Comparison of ENCODE assay signal across 30 cellular contexts in the genomic region with DNA sequence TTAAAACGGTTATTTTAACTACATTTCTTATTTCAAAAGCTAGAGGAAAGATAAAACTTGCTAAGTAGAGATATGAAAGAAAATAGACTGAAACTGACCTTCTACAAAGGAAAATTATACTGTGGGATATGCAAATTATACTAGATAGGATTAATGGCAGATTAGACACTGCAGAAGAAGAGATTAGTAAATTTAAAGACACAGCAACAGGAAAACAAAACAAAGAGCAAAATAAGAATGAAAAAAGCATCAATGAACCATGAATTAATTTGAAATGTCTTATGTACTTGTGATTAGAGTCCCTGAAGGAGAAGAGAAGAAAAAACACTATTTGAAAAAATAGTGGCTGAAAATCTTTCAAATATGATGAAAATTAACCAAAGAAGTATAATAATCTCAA. TPM values are rescaled to one million over a fixed set of nuclear protein-coding genes. Genes with fewer than 3 reads are reported as not detected.
DNase-seq lines count a peak whose midpoint lies in the region; ATAC-seq and TF ChIP-seq lines count a peak whose summit lies in the region.
"Had no signal": no experiment of that assay in that cellular context is flagged by ENCODE, and none has a peak within 500 bp of the region (broad histone marks: within the 10 kb centered on the region; RNA-seq: fewer than 3 reads in every experiment).

No MANE protein-coding gene starts in this region.

- no peak for TF ChIP-seq CTCF in SK-N-SH (IDR thresholded peaks at IDR 0.05)
- TF ChIP-seq CTCF in VCaP (conservative IDR thresholded peaks at IDR 0.05) = no peak
- no peak for TF ChIP-seq CTCF in thyroid gland (IDR thresholded peaks at IDR 0.05)

- H3K4me1 ChIP-seq in SK-N-SH (ENCODE audit: control insufficient read depth in 1 of 2, insufficient read depth in 2 of 2, low read depth in 1 of 2, low read length in 1 of 2) = no peaks in the 10 kb centered on the region; a peak in 1 of 4 replicates
- H3K4me1 ChIP-seq in thyroid gland = no peaks in the 10 kb centered on the region
- H3K4me1 ChIP-seq: A549; BE2C; BLaER1; BLaER1 treated with 17β-estradiol and CSF1 and Interleukin-3, amounts not matched to agents 10 nM and 100 nM had no signal

- H3K9me2 ChIP-seq in SK-N-SH = no peaks in the 10 kb centered on the region

- H3K4me2 ChIP-seq in SK-N-SH = no peak overlapping the region
- H3K4me2 ChIP-seq: A549; BLaER1; BLaER1 treated with 17β-estradiol and CSF1 and Interleukin-3, amounts not matched to agents 10 nM and 100 nM had no signal

- no peaks in the 10 kb centered on the region for H4K20me1 ChIP-seq in SK-N-SH (ENCODE audit: insufficient read depth)
- H4K20me1 ChIP-seq: BLaER1 had no signal

- intact Hi-C loops in thyroid gland (cut with DNase I) = no loop called here

- H3F3A ChIP-seq in SK-N-SH (replicated peaks; ENCODE audit: insufficient read depth) = no peaks in the 10 kb centered on the region

- no peak overlapping the region for H2AFZ ChIP-seq in SK-N-SH (ENCODE audit: low read depth)

- ATAC-seq in SK-N-SH treated with all-trans-retinoic acid at 6 μM for 48 hours = no peak
- ATAC-seq: A549; CD8-positive, alpha-beta T cell had no signal

- H3K9ac ChIP-seq in SK-N-SH = no peak overlapping the region
- H3K9ac ChIP-seq: BLaER1; BLaER1 treated with 17β-estradiol and CSF1 and Interleukin-3, amounts not matched to agents 10 nM and 100 nM had no signal

- no peak for TF ChIP-seq EP300 in SK-N-SH (IDR thresholded peaks at IDR 0.05; ENCODE audit: borderline replicate concordance in 1 of 2, low read depth in 1 of 2, low read length in 1 of 2)

- 0 out of 2 replicates have a peak, but pooled peaks cover 12% of the 10 kb centered on the region for H3K9me3 ChIP-seq in SK-N-SH
- H3K9me3 ChIP-seq in thyroid gland = no peaks in the 10 kb centered on the region
- H3K9me3 ChIP-seq: A549, BE2C had no signal

- H3K27ac ChIP-seq in SK-N-SH (ENCODE audit: low read depth in 2 of 2, low read length in 1 of 2) (no peak overlapping the region), VCaP (peak overlapping the region; percentile 54), thyroid gland (no peak overlapping the region)
- H3K27ac ChIP-seq: 22Rv1; A549; BLaER1; BLaER1 treated with 17β-estradiol and CSF1 and Interleukin-3, amounts not matched to agents 10 nM and 100 nM; C4-2B had no signal

- DNase-seq in SK-N-SH (no peak), thyroid gland (no peak)
- DNase-seq: 8988T; ACHN; AML-193; BE2C; C1 segment of cervical spinal cord; Caco-2; Calu3; CD4-positive, alpha-beta memory T cell; CD4-positive, alpha-beta T cell; CD4-positive, CD25-positive, alpha-beta regulatory T cell; CD8-positive, alpha-beta memory T cell; CD8-positive, alpha-beta T cell; COR-L47; DMS 273 treated with DMSO at 0.1 percent for 48 hours; DMS153; DMS53; DMS79; DMS79 treated with DMSO at 0.1 percent for 48 hours; DND-41; EL had no signal

- H3K4me3 ChIP-seq in SK-N-SH (ENCODE audit: low read depth in 2 of 2, low read length in 1 of 2) = no peak overlapping the region
- H3K4me3 ChIP-seq in thyroid gland (replicated peaks in 1 of 3) = no peak overlapping the region
- H3K4me3 ChIP-seq: A549; BLaER1; BLaER1 treated with 17β-estradiol and CSF1 and Interleukin-3, amounts not matched to agents 10 nM and 100 nM had no signal

- WGBS in SK-N-SH (ENCODE audit: low lambda C conversion rate) = 93% methylated on average over 1 of the region's 1 CpG
- 90 to 92% methylated on average over 1 of the region's 1 CpG for WGBS in thyroid gland, 2 donors

- H3K27me3 ChIP-seq in SK-N-SH (ENCODE audit: insufficient read depth) (no peaks in the 10 kb centered on the region), thyroid gland (no peaks in the 10 kb centered on the region)
- H3K27me3 ChIP-seq: BE2C; BLaER1; BLaER1 treated with 17β-estradiol and CSF1 and Interleukin-3, amounts not matched to agents 10 nM and 100 nM had no signal

- H3K79me2 ChIP-seq in SK-N-SH (ENCODE audit: insufficient read depth) = no peaks in the 10 kb centered on the region

- POLR2A ChIA-PET in SK-N-SH (lab: Yijun Ruan, JAX) = no interaction called here

- H3K36me3 ChIP-seq in SK-N-SH (replicated peaks in 1 of 2; ENCODE audit: control insufficient read depth in 1 of 2, insufficient read depth in 2 of 2, low read length in 1 of 2) = peaks cover 0 to 8% of the 10 kb centered on the region in 2 experiments
- H3K36me3 ChIP-seq in thyroid gland = no peaks in the 10 kb centered on the region
- H3K36me3 ChIP-seq: BE2C had no signal

- TF ChIP-seq POLR2A in thyroid gland (IDR thresholded peaks at IDR 0.05) = no peak

- TF ChIP-seq RAD21 in SK-N-SH (IDR thresholded peaks at IDR 0.05; ENCODE audit: low read length) = no peak

- CTCF ChIA-PET in SK-N-SH (lab: Yijun Ruan, JAX) = interaction anchor here (1.0 kb wide), 1 partner anchor 11 kb away, joined by 4 read pairs; no protein-coding TSS in a partner anchor

TF ChIP-seq in SK-N-SH treated with all-trans-retinoic acid at 6 μM for 48 hours, 23 proteins besides CTCF, POLR2A, EP300 and RAD21:
- TF ChIP-seq OSR1 (CRISPR knock-in tag; IDR thresholded peaks at IDR 0.05) (no peak), ZFP30 (CRISPR knock-in tag; IDR thresholded peaks at IDR 0.05) (peak; percentile 92)
TF ChIP-seq in SK-N-SH treated with all-trans-retinoic acid at 6 μM for 48 hours: peak in this region for 1.

TF ChIP-seq in SK-N-SH, 30 proteins besides CTCF, POLR2A, EP300 and RAD21:
- TF ChIP-seq, protein P1, sequence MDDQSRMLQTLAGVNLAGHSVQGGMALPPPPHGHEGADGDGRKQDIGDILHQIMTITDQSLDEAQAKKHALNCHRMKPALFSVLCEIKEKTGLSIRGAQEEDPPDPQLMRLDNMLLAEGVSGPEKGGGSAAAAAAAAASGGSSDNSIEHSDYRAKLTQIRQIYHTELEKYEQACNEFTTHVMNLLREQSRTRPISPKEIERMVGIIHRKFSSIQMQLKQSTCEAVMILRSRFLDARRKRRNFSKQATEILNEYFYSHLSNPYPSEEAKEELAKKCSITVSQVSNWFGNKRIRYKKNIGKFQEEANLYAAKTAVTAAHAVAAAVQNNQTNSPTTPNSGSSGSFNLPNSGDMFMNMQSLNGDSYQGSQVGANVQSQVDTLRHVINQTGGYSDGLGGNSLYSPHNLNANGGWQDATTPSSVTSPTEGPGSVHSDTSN (IDR thresholded peaks at IDR 0.05) = no peak
- TF ChIP-seq CHD2 (IDR thresholded peaks at IDR 0.05; ENCODE audit: low read length, partially characterized antibody) = no peak
- TF ChIP-seq GABPA (IDR thresholded peaks at IDR 0.05; ENCODE audit: low read depth) = no peak
- TF ChIP-seq, protein P2, sequence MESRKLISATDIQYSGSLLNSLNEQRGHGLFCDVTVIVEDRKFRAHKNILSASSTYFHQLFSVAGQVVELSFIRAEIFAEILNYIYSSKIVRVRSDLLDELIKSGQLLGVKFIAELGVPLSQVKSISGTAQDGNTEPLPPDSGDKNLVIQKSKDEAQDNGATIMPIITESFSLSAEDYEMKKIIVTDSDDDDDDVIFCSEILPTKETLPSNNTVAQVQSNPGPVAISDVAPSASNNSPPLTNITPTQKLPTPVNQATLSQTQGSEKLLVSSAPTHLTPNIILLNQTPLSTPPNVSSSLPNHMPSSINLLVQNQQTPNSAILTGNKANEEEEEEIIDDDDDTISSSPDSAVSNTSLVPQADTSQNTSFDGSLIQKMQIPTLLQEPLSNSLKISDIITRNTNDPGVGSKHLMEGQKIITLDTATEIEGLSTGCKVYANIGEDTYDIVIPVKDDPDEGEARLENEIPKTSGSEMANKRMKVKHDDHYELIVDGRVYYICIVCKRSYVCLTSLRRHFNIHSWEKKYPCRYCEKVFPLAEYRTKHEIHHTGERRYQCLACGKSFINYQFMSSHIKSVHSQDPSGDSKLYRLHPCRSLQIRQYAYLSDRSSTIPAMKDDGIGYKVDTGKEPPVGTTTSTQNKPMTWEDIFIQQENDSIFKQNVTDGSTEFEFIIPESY (IDR thresholded peaks at IDR 0.05; ENCODE audit: borderline replicate concordance, low read depth) = no peak
- TF ChIP-seq FOXJ3 (CRISPR knock-in tag; IDR thresholded peaks at IDR 0.05) = no peak
- TF ChIP-seq SMC3 (IDR thresholded peaks at IDR 0.05; ENCODE audit: low read depth, low read length) = no peak

RNA-seq across cellular contexts. Expression of a gene that starts 52.3 kb away (rescaled TPM):
- 2.2 and 2.3 TPM in 2 replicates for polyA plus RNA-seq in SK-N-SH (2012; rRNA removed)
- 2.3 and 3.3 TPM in 2 replicates for polyA plus RNA-seq in SK-N-SH (2012; cell fraction: cytosol; rRNA removed)
- 1.6 and 3.3 TPM in 2 replicates for polyA plus RNA-seq in SK-N-SH (2012; cell fraction: nucleus; rRNA removed)
- 1 to 10 TPM; 1.1 to 3.1 (median 1.4) TPM for total RNA-seq in thyroid gland
- total RNA-seq: A172 had no signal
